In genomic region chr22:45006873-45007246, GRCh38 we compare ENCODE assay signal across 10 cellular contexts. TPM values are rescaled to one million over a fixed set of nuclear protein-coding genes. Genes with fewer than 3 reads are reported as not detected.
A peak's percentile ranks its signal among the peaks of the same experiment; 100 is the strongest.
DNase-seq lines count a peak whose midpoint lies in the region; ATAC-seq and TF ChIP-seq lines count a peak whose summit lies in the region.
"Had no signal": no experiment of that assay in that cellular context is flagged by ENCODE, and none has a peak within 500 bp of the region (broad histone marks: within the 10 kb centered on the region; RNA-seq: fewer than 3 reads in every experiment).

No MANE protein-coding gene starts in this region.

- H3K4me3 Mint-ChIP-seq in CD8-positive, alpha-beta T cell = peak overlapping the region; percentile 69
- H3K4me3 Mint-ChIP-seq in T-helper 17 cell = peak overlapping the region; percentile 64

- CTCF ChIA-PET in CD8-positive, alpha-beta T cell (lab: Charles Lee) = no interaction called here

- intact Hi-C loops in CD8-positive, alpha-beta T cell (cut with DNase I, micrococcal nuclease) = no loop called here
- intact Hi-C loops in posterior cingulate gyrus (cut with DNase I) = loop anchor here (5.0 kb wide), 1 partner anchor 35 kb away; no protein-coding TSS in a partner anchor

- H3K9me3 Mint-ChIP-seq in CD8-positive, alpha-beta T cell = no peaks in the 10 kb centered on the region

- H3K27me3 ChIP-seq in CD8-positive, alpha-beta T cell (ENCODE audit: insufficient read depth, low read length) = peaks cover 4% of the 10 kb centered on the region

- ATAC-seq in CD8-positive, alpha-beta T cell = no peak
- no peak for ATAC-seq in T-helper 17 cell
- no peak for ATAC-seq in GM21423 (IDR thresholded peaks at IDR 0.05; ENCODE audit: unreplicated experiment)

- peaks cover 15% of the 10 kb centered on the region for H3K4me1 Mint-ChIP-seq in CD8-positive, alpha-beta T cell (ENCODE audit: low read depth)
- peaks cover 13% of the 10 kb centered on the region for H3K4me1 Mint-ChIP-seq in T-helper 17 cell

- TF ChIP-seq POLR2A in erythroblast (IDR thresholded peaks at IDR 0.05; ENCODE audit: low read length) = no peak

- POLR2A ChIA-PET in CD8-positive, alpha-beta T cell (lab: Charles Lee) = no interaction called here

- no peak overlapping the region for H3K4me3 ChIP-seq in CD8-positive, alpha-beta T cell (ENCODE audit: low read depth, low read length)

- peaks cover 53% of the 10 kb centered on the region for H3K27me3 Mint-ChIP-seq in CD8-positive, alpha-beta T cell (ENCODE audit: low read depth)
- peaks cover 67% of the 10 kb centered on the region for H3K27me3 Mint-ChIP-seq in T-helper 17 cell

- no peaks in the 10 kb centered on the region for H3K36me3 ChIP-seq in CD8-positive, alpha-beta T cell (ENCODE audit: insufficient read depth, low read length)

- no peak for DNase-seq in CD8-positive, alpha-beta T cell
- DNase-seq in T-helper 17 cell (no peak), hypothalamus (lab: John Stamatoyannopoulos, UW) (peak in 37 of 51 donors; percentile 21 to 75 (median 53)), posterior cingulate gyrus (peak in 6 of 10 donors; percentile 25 to 92 (median 55)), erythroblast (lab: John Stamatoyannopoulos, UW) (no peak), OCI-M2 (lab: John Stamatoyannopoulos, UW; ENCODE audit: unreplicated experiment) (no peak)
- DNase-seq in stimulated activated CD4-positive, alpha-beta T cell treated with anti-CD3 and anti-CD28 coated beads, Interleukin-2, amount 100 ng/mL, for 48 hours = no peak
- DNase-seq: NCI-H2029 treated with DMSO at 0.1 percent for 48 hours had no signal

- H3K9me3 ChIP-seq in CD8-positive, alpha-beta T cell (ENCODE audit: low read length) = no peaks in the 10 kb centered on the region
- no peaks in the 10 kb centered on the region for H3K9me3 ChIP-seq in T-helper 17 cell (ENCODE audit: control insufficient read depth, low read length, poor library complexity, severe bottlenecking)

- H3K4me1 ChIP-seq in CD8-positive, alpha-beta T cell (ENCODE audit: insufficient read depth, low read length) = peaks cover 18% of the 10 kb centered on the region

- no peak for TF ChIP-seq CTCF in CD8-positive, alpha-beta T cell (IDR thresholded peaks at IDR 0.05)

- H3K27ac ChIP-seq in CD8-positive, alpha-beta T cell (ENCODE audit: low read depth, low read length) = no peak overlapping the region

- H3K27ac Mint-ChIP-seq in CD8-positive, alpha-beta T cell = no peak overlapping the region
- no peak overlapping the region for H3K27ac Mint-ChIP-seq in T-helper 17 cell

- no peaks in the 10 kb centered on the region for H3K36me3 Mint-ChIP-seq in CD8-positive, alpha-beta T cell
- peaks cover 8% of the 10 kb centered on the region for H3K36me3 Mint-ChIP-seq in T-helper 17 cell (ENCODE audit: low read depth)

RNA-seq across cellular contexts. Expression of gene PHF21B, which starts 2.9 kb away (rescaled TPM):
- total RNA-seq in CD8-positive, alpha-beta T cell = not detected
- not detected for total RNA-seq in T-helper 17 cell
- total RNA-seq: pulmonary artery endothelial cell had no signal

Comparison
In these comparisons a context has a peak if more than half of its experiments do, and no peak if none do; other contexts are left out.
1. DNase-seq: peak in hypothalamus (37 of 51) and posterior cingulate gyrus (6 of 10); none in CD8-positive, alpha-beta T cell (0 of 7), T-helper 17 cell (0 of 3), stimulated activated CD4-positive, alpha-beta T cell treated with anti-CD3 and anti-CD28 coated beads, Interleukin-2, amount 100 ng/mL, for 48 hours (0 of 2), erythroblast (0 of 2) and OCI-M2 (single experiment).